Comparison of ENCODE assay signal across 8 cellular contexts in the genomic region with DNA sequence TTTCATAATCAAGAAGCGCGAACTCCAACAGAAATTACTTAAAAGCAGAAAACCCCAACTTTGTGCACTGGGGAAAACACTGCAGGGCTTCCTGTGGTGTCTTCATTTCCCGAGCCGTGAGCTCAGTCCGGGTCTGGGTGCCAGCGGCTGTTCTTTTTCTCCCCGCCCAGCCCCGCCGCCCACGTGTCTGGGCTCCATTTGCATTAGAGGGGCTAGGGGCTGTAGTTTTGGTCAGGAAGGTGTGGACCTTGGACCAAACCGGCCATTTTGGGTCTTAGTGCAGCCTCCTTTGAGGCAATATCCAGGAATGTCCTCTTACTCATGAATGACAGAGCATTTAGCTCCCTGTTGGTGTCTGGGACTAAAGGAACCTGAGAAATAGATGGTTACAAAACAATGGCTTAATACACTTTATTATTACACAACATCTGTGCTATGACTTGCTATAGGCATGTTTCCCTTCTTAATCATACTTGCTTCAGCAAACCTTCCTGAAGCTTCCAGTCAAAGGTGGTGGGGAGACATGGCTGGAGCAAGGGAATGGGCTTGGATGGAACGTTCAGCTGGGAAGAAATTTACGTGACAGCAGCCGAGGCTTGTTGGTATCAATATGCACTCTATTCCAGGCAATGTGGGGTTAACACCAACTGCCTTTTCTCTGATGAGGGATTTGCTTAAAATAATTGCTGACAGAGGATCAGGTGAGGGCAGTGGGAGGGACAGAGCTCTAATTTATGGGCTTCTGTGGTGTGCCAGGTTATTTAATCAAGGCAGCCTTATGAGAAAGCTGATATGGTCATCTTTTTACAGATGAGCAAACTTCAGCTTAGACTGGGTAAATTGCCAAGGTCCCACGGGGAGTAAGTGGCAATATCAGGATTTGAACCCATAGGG. TPM values are rescaled to one million over a fixed set of nuclear protein-coding genes. Genes with fewer than 3 reads are reported as not detected.
A peak's percentile ranks its signal among the peaks of the same experiment; 100 is the strongest.
DNase-seq lines count a peak whose midpoint lies in the region; ATAC-seq, FAIRE-seq and TF ChIP-seq lines count a peak whose summit lies in the region.

No MANE protein-coding gene starts in this region.

- H3K79me2 ChIP-seq in SK-N-SH (ENCODE audit: insufficient read depth) = 0 out of 2 replicates have a peak, but pooled peaks cover 6% of the 10 kb centered on the region

- H3K36me3 ChIP-seq in SK-N-SH (replicated peaks in 1 of 2; ENCODE audit: control insufficient read depth in 1 of 2, insufficient read depth in 2 of 2, low read length in 1 of 2) = no peaks in the 10 kb centered on the region
- no peaks in the 10 kb centered on the region for H3K36me3 ChIP-seq in skeletal muscle satellite cell (ENCODE audit: insufficient read depth, low read length)

- TF ChIP-seq EP300 in SK-N-SH (IDR thresholded peaks at IDR 0.05; ENCODE audit: borderline replicate concordance in 1 of 2, low read depth in 1 of 2, low read length in 1 of 2) = no peak

- peaks cover 8% of the 10 kb centered on the region for H3K36me3 Mint-ChIP-seq in MCF 10A (ENCODE audit: insufficient read depth, unreplicated experiment)

- H3K4me3 ChIP-seq in SK-N-SH (ENCODE audit: low read depth in 2 of 2, low read length in 1 of 2) (peak overlapping the region; percentile 71 to 91), skeletal muscle satellite cell (ENCODE audit: low read length) (peak overlapping the region; percentile 95)

- H3K4me3 Mint-ChIP-seq in MCF 10A (ENCODE audit: unreplicated experiment) = peak overlapping the region; percentile 97

- ATAC-seq in HG03097 (IDR thresholded peaks at IDR 0.05; ENCODE audit: low FRiP score, unreplicated experiment) = no peak

- DNase-seq in HUDEP-2 (lab: John Stamatoyannopoulos, UW; ENCODE audit: unreplicated experiment in 76 of 76) (peak in 59 of 76 experiments; percentile 9 to 64 (median 35)), SK-N-SH (peak; percentile 66), MCF 10A (ENCODE audit: unreplicated experiment) (peak; percentile 95), iPS-NIHi11 (ENCODE audit: low spot score) (peak; percentile 76), globus pallidus (ENCODE audit: low spot score) (no peak)

- H2AFZ ChIP-seq in SK-N-SH (ENCODE audit: low read depth) = peak overlapping the region; percentile 99

- peaks cover 0 to 18% of the 10 kb centered on the region in 2 experiments; a peak in 2 of 4 replicates for H3K4me1 ChIP-seq in SK-N-SH (ENCODE audit: control insufficient read depth in 1 of 2, insufficient read depth in 2 of 2, low read depth in 1 of 2, low read length in 1 of 2)
- H3K4me1 ChIP-seq in skeletal muscle satellite cell (ENCODE audit: control insufficient read depth, insufficient read depth, low read length) = peaks cover 16% of the 10 kb centered on the region

- H3K27ac ChIP-seq in SK-N-SH (ENCODE audit: low read depth in 2 of 2, low read length in 1 of 2) = peak overlapping the region; percentile 43 to 56

- H3K9ac ChIP-seq in SK-N-SH (peak overlapping the region; percentile 82), skeletal muscle satellite cell (ENCODE audit: low read depth, low read length) (peak overlapping the region; percentile 92)

- POLR2A ChIA-PET in SK-N-SH (lab: Yijun Ruan, JAX) (interaction anchor here (1.0 kb wide), 1 partner anchor 435 kb away, joined by 3 read pairs; no protein-coding TSS in a partner anchor), MCF 10A (lab: Yijun Ruan, JAX) (interaction anchor here (0.7 to 4.5 kb wide), 28 partner anchors 9 to 724 kb away, joined by 3 to 63 read pairs (median 4); a partner anchor contains a TSS)

- no peak for TF ChIP-seq CTCF in SK-N-SH (IDR thresholded peaks at IDR 0.05)
- TF ChIP-seq CTCF in MCF 10A (IDR thresholded peaks at IDR 0.05; ENCODE audit: unreplicated experiment) = no peak

- H3K4me2 ChIP-seq in SK-N-SH = peak overlapping the region; percentile 99
- peak overlapping the region; percentile 96 for H3K4me2 ChIP-seq in skeletal muscle satellite cell (ENCODE audit: low read length)

- H4K20me1 ChIP-seq in SK-N-SH (ENCODE audit: insufficient read depth) = no peaks in the 10 kb centered on the region

- no peak for TF ChIP-seq RAD21 in SK-N-SH (IDR thresholded peaks at IDR 0.05; ENCODE audit: low read length)

- CTCF ChIA-PET in SK-N-SH (lab: Yijun Ruan, JAX) = interaction anchor here (0.8 to 4.7 kb wide), 6 partner anchors 16 to 699 kb away, joined by 3 to 48 read pairs (median 5); no protein-coding TSS in a partner anchor
- CTCF ChIA-PET in MCF 10A (lab: Yijun Ruan, JAX) = interaction anchor here (0.8 to 1.6 kb wide), 5 partner anchors 16 to 230 kb away, joined by 3 to 7 read pairs (median 3); a partner anchor contains a TSS

- BruUV-seq in MCF 10A (replicated peaks; lab: Mats Ljungman, UMichigan) = no TSS peak

- 31% methylated on average over 6 of the region's 15 CpGs for WGBS in SK-N-SH (ENCODE audit: low lambda C conversion rate)

- no peaks in the 10 kb centered on the region for H3K9me2 ChIP-seq in SK-N-SH

- no peaks in the 10 kb centered on the region for H3K9me3 Mint-ChIP-seq in MCF 10A (ENCODE audit: unreplicated experiment)

- intact Hi-C loops in MCF 10A (cut with micrococcal nuclease) = loop anchor here (1.0 kb wide), 1 partner anchor 69 kb away; a partner anchor contains a TSS

- FAIRE-seq in G401.6 (lab: Jason Lieb, UNC) = peak; percentile 87

- no peaks in the 10 kb centered on the region for H3K9me3 ChIP-seq in SK-N-SH
- H3K9me3 ChIP-seq in skeletal muscle satellite cell (replicated peaks; ENCODE audit: low read length) = no peaks in the 10 kb centered on the region

- H3K27ac Mint-ChIP-seq in MCF 10A (ENCODE audit: low read depth, unreplicated experiment) = peak overlapping the region; percentile 98

- peaks cover 8% of the 10 kb centered on the region for H3F3A ChIP-seq in SK-N-SH (replicated peaks; ENCODE audit: insufficient read depth)

- H3K27me3 Mint-ChIP-seq in MCF 10A (ENCODE audit: insufficient read depth, unreplicated experiment) = no peaks in the 10 kb centered on the region

- peaks cover 7% of the 10 kb centered on the region for H3K4me1 Mint-ChIP-seq in MCF 10A (ENCODE audit: insufficient read depth, unreplicated experiment)

- no peaks in the 10 kb centered on the region for H3K27me3 ChIP-seq in SK-N-SH (ENCODE audit: insufficient read depth)
- H3K27me3 ChIP-seq in skeletal muscle satellite cell (ENCODE audit: control insufficient read depth, insufficient read depth, low read length) = no peaks in the 10 kb centered on the region

TF ChIP-seq in SK-N-SH, 30 proteins besides CTCF, POLR2A, EP300 and RAD21 (continues in another document):
- TF ChIP-seq YY1 (IDR thresholded peaks at IDR 0.05; ENCODE audit: low read depth) = peak; percentile 68; the same call in 1 of the 2 replicates
- TF ChIP-seq, protein P1, sequence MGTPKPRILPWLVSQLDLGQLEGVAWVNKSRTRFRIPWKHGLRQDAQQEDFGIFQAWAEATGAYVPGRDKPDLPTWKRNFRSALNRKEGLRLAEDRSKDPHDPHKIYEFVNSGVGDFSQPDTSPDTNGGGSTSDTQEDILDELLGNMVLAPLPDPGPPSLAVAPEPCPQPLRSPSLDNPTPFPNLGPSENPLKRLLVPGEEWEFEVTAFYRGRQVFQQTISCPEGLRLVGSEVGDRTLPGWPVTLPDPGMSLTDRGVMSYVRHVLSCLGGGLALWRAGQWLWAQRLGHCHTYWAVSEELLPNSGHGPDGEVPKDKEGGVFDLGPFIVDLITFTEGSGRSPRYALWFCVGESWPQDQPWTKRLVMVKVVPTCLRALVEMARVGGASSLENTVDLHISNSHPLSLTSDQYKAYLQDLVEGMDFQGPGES (IDR thresholded peaks at IDR 0.05; ENCODE audit: low read depth, low read length) = no peak
- no peak for TF ChIP-seq MEF2A (IDR thresholded peaks at IDR 0.05; ENCODE audit: borderline replicate concordance, low read depth)
- no peak for TF ChIP-seq NRF1 (IDR thresholded peaks at IDR 0.05; ENCODE audit: low read depth, low read length)
- TF ChIP-seq, protein P2, sequence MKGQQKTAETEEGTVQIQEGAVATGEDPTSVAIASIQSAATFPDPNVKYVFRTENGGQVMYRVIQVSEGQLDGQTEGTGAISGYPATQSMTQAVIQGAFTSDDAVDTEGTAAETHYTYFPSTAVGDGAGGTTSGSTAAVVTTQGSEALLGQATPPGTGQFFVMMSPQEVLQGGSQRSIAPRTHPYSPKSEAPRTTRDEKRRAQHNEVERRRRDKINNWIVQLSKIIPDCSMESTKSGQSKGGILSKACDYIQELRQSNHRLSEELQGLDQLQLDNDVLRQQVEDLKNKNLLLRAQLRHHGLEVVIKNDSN (IDR thresholded peaks at IDR 0.05; ENCODE audit: borderline replicate concordance, low read depth) = no peak
- TF ChIP-seq POLR2AphosphoS5 (IDR thresholded peaks at IDR 0.05; ENCODE audit: low read depth, low read length) = no peak
- no peak for TF ChIP-seq FOSL2 (IDR thresholded peaks at IDR 0.05; ENCODE audit: borderline replicate concordance, low read depth)
- TF ChIP-seq, protein P3, sequence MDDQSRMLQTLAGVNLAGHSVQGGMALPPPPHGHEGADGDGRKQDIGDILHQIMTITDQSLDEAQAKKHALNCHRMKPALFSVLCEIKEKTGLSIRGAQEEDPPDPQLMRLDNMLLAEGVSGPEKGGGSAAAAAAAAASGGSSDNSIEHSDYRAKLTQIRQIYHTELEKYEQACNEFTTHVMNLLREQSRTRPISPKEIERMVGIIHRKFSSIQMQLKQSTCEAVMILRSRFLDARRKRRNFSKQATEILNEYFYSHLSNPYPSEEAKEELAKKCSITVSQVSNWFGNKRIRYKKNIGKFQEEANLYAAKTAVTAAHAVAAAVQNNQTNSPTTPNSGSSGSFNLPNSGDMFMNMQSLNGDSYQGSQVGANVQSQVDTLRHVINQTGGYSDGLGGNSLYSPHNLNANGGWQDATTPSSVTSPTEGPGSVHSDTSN (IDR thresholded peaks at IDR 0.05) = no peak

RNA-seq across cellular contexts. Expression of a gene that starts 1.1 kb away (rescaled TPM):
- polyA plus RNA-seq in SK-N-SH (2012; rRNA removed) = 45.1 and 66.2 TPM in 2 replicates
- 24.0 and 36.4 TPM in 2 replicates for polyA plus RNA-seq in SK-N-SH (2012; cell fraction: cytosol; rRNA removed)
- 58.7 and 62.0 TPM in 2 replicates for polyA plus RNA-seq in SK-N-SH (2012; cell fraction: nucleus; rRNA removed)
- total RNA-seq in MCF 10A (2022) = 68.4 and 73.1 TPM in 2 replicates
- 40.4 and 47.4 TPM in 2 replicates for total RNA-seq in skeletal muscle satellite cell (2012; rRNA removed)

RNA-seq across cellular contexts. Expression of a gene that starts 25.0 kb away (rescaled TPM):
- 0.10 TPM in 1 of 2 replicates, not detected in the other for polyA plus RNA-seq in SK-N-SH (2012; rRNA removed)
- 0.05 TPM in 1 of 2 replicates, not detected in the other for polyA plus RNA-seq in SK-N-SH (2012; cell fraction: cytosol; rRNA removed)
- 0.07 and 0.08 TPM in 2 replicates for polyA plus RNA-seq in SK-N-SH (2012; cell fraction: nucleus; rRNA removed)
- total RNA-seq in MCF 10A (2022) = not detected in 2 replicates
- not detected in 2 replicates for total RNA-seq in skeletal muscle satellite cell (2012; rRNA removed)

RNA-seq across cellular contexts. Expression of a gene that starts 45.5 kb away (rescaled TPM):
- 0.57 and 0.97 TPM in 2 replicates for polyA plus RNA-seq in SK-N-SH (2012; rRNA removed)
- 0.46 and 0.72 TPM in 2 replicates for polyA plus RNA-seq in SK-N-SH (2012; cell fraction: cytosol; rRNA removed)
- 0.68 and 0.74 TPM in 2 replicates for polyA plus RNA-seq in SK-N-SH (2012; cell fraction: nucleus; rRNA removed)
- 0.05 and 0.07 TPM in 2 replicates for total RNA-seq in MCF 10A (2022)
- under 0.01 and 0.25 TPM in 2 replicates for total RNA-seq in skeletal muscle satellite cell (2012; rRNA removed)

RNA-seq across cellular contexts. Expression of a gene that starts 56.0 kb away (rescaled TPM):
- polyA plus RNA-seq in SK-N-SH (2012; rRNA removed) = 70.0 and 94.0 TPM in 2 replicates
- polyA plus RNA-seq in SK-N-SH (2012; cell fraction: cytosol; rRNA removed) = 46.0 and 59.7 TPM in 2 replicates
- polyA plus RNA-seq in SK-N-SH (2012; cell fraction: nucleus; rRNA removed) = 72.4 and 107 TPM in 2 replicates
- 40.1 and 46.3 TPM in 2 replicates for total RNA-seq in MCF 10A (2022)
- total RNA-seq in skeletal muscle satellite cell (2012; rRNA removed) = 35.0 and 40.2 TPM in 2 replicates
